8 cellular contexts compared by ENCODE assay signal in genomic region chr1:197775282-197776262, GRCh38. TPM values are rescaled to one million over a fixed set of nuclear protein-coding genes. Genes with fewer than 3 reads are reported as not detected.
DNase-seq lines count a peak whose midpoint lies in the region; ATAC-seq and TF ChIP-seq lines count a peak whose summit lies in the region.

DENND1B (minus strand) TSS chr1:197775480; CDS start chr1:197775155, 325 bp downstream.

- H3K4me1 ChIP-seq in SJSA1 (replicated peaks) (peaks cover 40% of the 10 kb centered on the region), thyroid gland (peaks cover 9 to 12% of the 10 kb centered on the region in 2 donors)

- H3K36me3 Mint-ChIP-seq in glutamatergic neuron (ENCODE audit: unreplicated experiment) (peaks cover 4% of the 10 kb centered on the region), osteocyte (ENCODE audit: unreplicated experiment) (peaks cover 2% of the 10 kb centered on the region)

- H3K27ac ChIP-seq in SJSA1 (peak within 1 kb of the TSS; percentile 83), thyroid gland (peak within 1 kb of the TSS; percentile 84 to 94 (median 92))

- H3K9me3 Mint-ChIP-seq in glutamatergic neuron (ENCODE audit: unreplicated experiment) (no peaks in the 10 kb centered on the region), osteocyte (ENCODE audit: unreplicated experiment) (peaks cover 9% of the 10 kb centered on the region)

- H3K4me3 Mint-ChIP-seq in glutamatergic neuron (ENCODE audit: unreplicated experiment) (peak within 1 kb of the TSS; percentile 89), osteocyte (ENCODE audit: unreplicated experiment) (peak within 1 kb of the TSS; percentile 76)

- peaks cover 17% of the 10 kb centered on the region for H3K36me3 ChIP-seq in SJSA1
- no peaks in the 10 kb centered on the region for H3K36me3 ChIP-seq in thyroid gland

- H3K27me3 ChIP-seq in SJSA1 (replicated peaks): no peaks in the 10 kb centered on the region
- no peaks in the 10 kb centered on the region for H3K27me3 ChIP-seq in thyroid gland

- intact Hi-C loops in thyroid gland (cut with DNase I): no loop called here

- H3K9me3 ChIP-seq in SJSA1 (replicated peaks): 0 out of 2 replicates have a peak, but pooled peaks cover 3% of the 10 kb centered on the region
- H3K9me3 ChIP-seq in thyroid gland: no peaks in the 10 kb centered on the region

- 19 to 20% methylated on average over 14 to 16 of the region's 51 CpGs for WGBS in thyroid gland, 2 donors

- DNase-seq in DMS53 (lab: John Stamatoyannopoulos, UW) (peak; percentile 90), HuH-7 (ENCODE audit: low spot score) (peak; percentile 51), SJSA1 (ENCODE audit: low read depth in 1 of 2, low spot score in 2 of 2) (peak; percentile 63 to 68), glutamatergic neuron (peak; percentile 78), osteocyte (ENCODE audit: extremely low spot score, unreplicated experiment) (peak; percentile 85), thyroid gland (peak; percentile 90 to 92)
- peak; percentile 68 for DNase-seq in activated gamma-delta T cell treated with anti-CD3 and anti-CD28 coated beads, Interleukin-2, amount 50 U/mL, for 16 hours (ENCODE audit: low read depth)

- peak; percentile 74 for ATAC-seq in GM21515 (IDR thresholded peaks at IDR 0.05; ENCODE audit: unreplicated experiment)

- peaks cover 12% of the 10 kb centered on the region for H3K4me1 Mint-ChIP-seq in glutamatergic neuron (ENCODE audit: low read depth, unreplicated experiment)
- H3K4me1 Mint-ChIP-seq in osteocyte (ENCODE audit: unreplicated experiment): peaks cover 32% of the 10 kb centered on the region

- H3K27me3 Mint-ChIP-seq in glutamatergic neuron (ENCODE audit: unreplicated experiment) (no peaks in the 10 kb centered on the region), osteocyte (ENCODE audit: unreplicated experiment) (no peaks in the 10 kb centered on the region)

- TF ChIP-seq POLR2A in thyroid gland (IDR thresholded peaks at IDR 0.05): peak in 1 of 2 donors; percentile 73

- peak within 1 kb of the TSS; percentile 89 for H3K4me3 ChIP-seq in SJSA1
- H3K4me3 ChIP-seq in thyroid gland (replicated peaks in 1 of 3): peak within 1 kb of the TSS; percentile 45 to 69 (median 49)

- H3K27ac Mint-ChIP-seq in glutamatergic neuron (ENCODE audit: unreplicated experiment) (peak within 1 kb of the TSS; percentile 3), osteocyte (ENCODE audit: unreplicated experiment) (peak within 1 kb of the TSS; percentile 67)

- no peak for TF ChIP-seq CTCF in glutamatergic neuron (IDR thresholded peaks at IDR 0.05; ENCODE audit: partially characterized antibody, unreplicated experiment)
- no peak for TF ChIP-seq CTCF in osteocyte (IDR thresholded peaks at IDR 0.05)
- TF ChIP-seq CTCF in thyroid gland (IDR thresholded peaks at IDR 0.05): no peak

RNA-seq across cellular contexts. Expression of gene DENND1B, which starts in this region (rescaled TPM):
- total RNA-seq in SJSA1 (2014; rRNA removed; shearing (Covaris generic)): 8.4 and 16.1 TPM in 2 replicates
- total RNA-seq in glutamatergic neuron (ENCODE audit: unreplicated experiment) (22.1 TPM), osteocyte (10.1 and 10.2 TPM in 2 replicates), thyroid gland (10 to 100 TPM; 17.5 to 32.3 (median 27.8) TPM)

Comparison
In these comparisons a context has a peak if more than half of its experiments do, and no peak if none do; other contexts are left out.
1. Peak in every context shown above with its lines: DNase-seq, ATAC-seq, H3K4me3 ChIP-seq and H3K27ac ChIP-seq.